Comparison of ENCODE assay signal across 9 cellular contexts in genomic region chr10:119283818-119284217, GRCh38.
DNase-seq lines count a peak whose midpoint lies in the region; ATAC-seq and TF ChIP-seq lines count a peak whose summit lies in the region.
"Had no signal": no experiment of that assay in that cellular context is flagged by ENCODE, and none has a peak within 500 bp of the region (broad histone marks: within the 10 kb centered on the region; RNA-seq: fewer than 3 reads in every experiment).

No MANE protein-coding gene starts in this region.

- peak; percentile 36 for DNase-seq in GM06990 (ENCODE audit: extremely low read depth, insufficient read length)
- peak in 1 of 3 donors; percentile 45 for DNase-seq in right cardiac atrium
- no peak for DNase-seq in foreskin keratinocyte
- no peak for DNase-seq in brain microvascular endothelial cell
- DNase-seq in GM13977 (ENCODE audit: low spot score): no peak

- no peak overlapping the region for H3K4me3 ChIP-seq in GM06990 (replicated peaks; ENCODE audit: low read depth, low read length)
- no peak overlapping the region for H3K4me3 ChIP-seq in right cardiac atrium (ENCODE audit: low read length)
- H3K4me3 ChIP-seq in brain microvascular endothelial cell (ENCODE audit: low read depth, low read length): no peak overlapping the region

- intact Hi-C loops in right cardiac atrium (cut with DNase I): loop anchor here in 3 of 4 donors (10.0 kb wide), 3 partner anchors 51 to 79 kb away; partner anchors contain the start of gene GRK5 (in 2 of the 3)

- in situ Hi-C loops in brain microvascular endothelial cell (cut with HindIII; ENCODE audit: low pct_ligation_motif_present, low sequenced_read_pairs): no loop called here
- in situ Hi-C loops in GM13977 (cut with MboI; ENCODE audit: low pct_unique_long_range_greater_than_20kb, low sequenced_read_pairs, unreplicated experiment): no loop called here

- peak overlapping the region; percentile 54 for H3K27ac ChIP-seq in right cardiac atrium (ENCODE audit: low read length)
- no peak overlapping the region for H3K27ac ChIP-seq in foreskin keratinocyte
- H3K27ac ChIP-seq in brain microvascular endothelial cell: no peak overlapping the region
- H3K27ac ChIP-seq: HL-60 had no signal

- ATAC-seq in GM21367 (IDR thresholded peaks at IDR 0.05; ENCODE audit: unreplicated experiment) (peak; percentile 70), HG03571 (IDR thresholded peaks at IDR 0.05; ENCODE audit: unreplicated experiment) (peak; percentile 54), right cardiac atrium (no peak), foreskin keratinocyte (no peak), HG03520 (IDR thresholded peaks at IDR 0.05; ENCODE audit: unreplicated experiment) (no peak)

- 44% methylated on average over 5 of the region's 5 CpGs for WGBS in right cardiac atrium

- H3K36me3 ChIP-seq in GM06990 (ENCODE audit: control insufficient read depth, insufficient read depth, low read length) (no peaks in the 10 kb centered on the region), brain microvascular endothelial cell (replicated peaks) (no peaks in the 10 kb centered on the region)

- H3K27me3 ChIP-seq in GM06990 (replicated peaks; ENCODE audit: control insufficient read depth, insufficient read depth, low read length): no peaks in the 10 kb centered on the region
- H3K27me3 ChIP-seq in right cardiac atrium (ENCODE audit: control insufficient read depth, insufficient read depth): no peaks in the 10 kb centered on the region
- no peaks in the 10 kb centered on the region for H3K27me3 ChIP-seq in foreskin keratinocyte
- H3K27me3 ChIP-seq in brain microvascular endothelial cell (replicated peaks): no peaks in the 10 kb centered on the region

- TF ChIP-seq CTCF in GM06990 (IDR thresholded peaks at IDR 0.05; ENCODE audit: insufficient read depth, low read length, poor library complexity, severe bottlenecking) (no peak), foreskin keratinocyte (conservative IDR thresholded peaks at IDR 0.05) (no peak), brain microvascular endothelial cell (IDR thresholded peaks at IDR 0.05; ENCODE audit: low read depth, low read length, missing control alignments) (no peak), GM13977 (IDR thresholded peaks at IDR 0.05; ENCODE audit: extremely low read depth, insufficient read depth, missing control alignments) (no peak)

- H3K4me1 ChIP-seq in right cardiac atrium (ENCODE audit: control insufficient read depth, insufficient read depth, low read length) (peaks cover 58% of the 10 kb centered on the region), foreskin keratinocyte (no peaks in the 10 kb centered on the region)

- H3K9me3 ChIP-seq in right cardiac atrium (ENCODE audit: control insufficient read depth, low read length): no peaks in the 10 kb centered on the region

Comparison
In these comparisons a context has a peak if more than half of its experiments do, and no peak if none do; other contexts are left out.
1. ATAC-seq: peak in GM21367 (single experiment) and HG03571 (single experiment); none in right cardiac atrium (0 of 2), foreskin keratinocyte (single experiment) and HG03520 (single experiment).